ENCODE assay signal across 28 cellular contexts in the genomic region with DNA sequence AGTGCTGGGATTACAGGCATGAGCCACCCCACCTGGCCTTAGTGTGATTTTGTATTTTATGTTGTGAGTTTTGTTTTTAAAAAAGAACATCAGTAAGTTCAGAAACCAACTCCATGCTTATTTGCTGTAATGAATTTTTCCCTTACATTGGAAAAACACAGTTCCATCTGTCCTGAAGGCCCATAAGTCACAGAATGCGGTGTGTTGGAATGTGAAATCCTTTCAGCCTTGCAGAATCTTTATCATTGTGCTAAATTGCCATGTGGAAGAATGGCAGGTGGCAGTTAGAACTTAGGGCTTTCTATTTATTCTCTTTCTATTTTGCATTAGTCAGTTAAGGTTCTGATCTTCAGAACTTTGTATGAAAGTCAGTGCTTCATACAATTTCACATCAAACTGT. TPM values are rescaled to one million over a fixed set of nuclear protein-coding genes. Genes with fewer than 3 reads are reported as not detected.
DNase-seq lines count a peak whose midpoint lies in the region; ATAC-seq and TF ChIP-seq lines count a peak whose summit lies in the region.
"Had no signal": no experiment of that assay in that cellular context is flagged by ENCODE, and none has a peak within 500 bp of the region (broad histone marks: within the 10 kb centered on the region; RNA-seq: fewer than 3 reads in every experiment).

No MANE protein-coding gene starts in this region.

- H3K4me3 Mint-ChIP-seq in progenitor cell of endocrine pancreas (ENCODE audit: low read depth): no peak overlapping the region
- H3K4me3 Mint-ChIP-seq: activated CD4-positive, alpha-beta T cell treated with anti-CD3 and anti-CD28 coated beads, Interleukin-2, amount 10 ng/mL, durations not matched to agents 7 days and 5 days; activated naive CD8-positive, alpha-beta T cell treated with anti-CD3 and anti-CD28 coated beads, Interleukin-2, amount 10 ng/mL, durations not matched to agents 7 days and 5 days; activated T-cell treated with anti-CD3 and anti-CD28 coated beads, Interleukin-2, amount 50 U/mL, for 24 hours; CD4-positive, alpha-beta T cell; neural crest cell; T-cell had no signal

- TF ChIP-seq CTCF in left ventricle myocardium inferior (IDR thresholded peaks at IDR 0.05; ENCODE audit: borderline replicate concordance): no peak
- no peak for TF ChIP-seq CTCF in left lung (IDR thresholded peaks at IDR 0.05)
- TF ChIP-seq CTCF in progenitor cell of endocrine pancreas (IDR thresholded peaks at IDR 0.05; ENCODE audit: unreplicated experiment): no peak

- H3K4me3 ChIP-seq in left ventricle myocardium inferior (no peak overlapping the region), left lung (no peak overlapping the region)
- H3K4me3 ChIP-seq: ascending aorta, esophagus squamous epithelium, HAP-1, SJCRH30 had no signal

- H3K27ac ChIP-seq in left ventricle myocardium inferior (replicated peaks): peak overlapping the region; percentile 17
- peak overlapping the region; percentile 47 to 69 for H3K27ac ChIP-seq in left lung
- H3K27ac ChIP-seq: ascending aorta, esophagus squamous epithelium, parathyroid adenoma, SJCRH30 had no signal

- no peak for DNase-seq in left ventricle myocardium inferior
- DNase-seq in Right ventricle myocardium inferior (ENCODE audit: missing footprints): no peak
- DNase-seq in left lung: no peak
- DNase-seq in progenitor cell of endocrine pancreas (ENCODE audit: low spot score, unreplicated experiment): no peak
- no peak for DNase-seq in glomerular visceral epithelial cell (ENCODE audit: extremely low spot score)
- no peak for DNase-seq in stimulated activated CD4-positive, alpha-beta T cell treated with anti-CD3 and anti-CD28 coated beads, Interleukin-4, amount 100 ng/mL, for 1 hour
- DNase-seq: activated CD4-positive, alpha-beta T cell treated with anti-CD3 and anti-CD28 coated beads, Interleukin-2, amount 10 ng/mL, durations not matched to agents 7 days and 5 days; activated gamma-delta T cell treated with Interleukin-2 at 50 U/mL for 16 hours; activated naive CD8-positive, alpha-beta T cell treated with anti-CD3 and anti-CD28 coated beads, Interleukin-2, amount 10 ng/mL, durations not matched to agents 7 days and 5 days; activated T-cell treated with anti-CD3 and anti-CD28 coated beads, Interleukin-2, amount 50 U/mL, for 24 hours; AML-193; CD4-positive, alpha-beta T cell; central memory CD4-positive, alpha-beta T cell; esophagus squamous epithelium; foreskin melanocyte; GF-D8; Kasumi-1; mammary epithelial cell; MV-4-11; NCI-H146; SJCRH30; T-cell had no signal

- H3K4me1 Mint-ChIP-seq in progenitor cell of endocrine pancreas (ENCODE audit: low read depth): peaks cover 45% of the 10 kb centered on the region
- H3K4me1 Mint-ChIP-seq: activated CD4-positive, alpha-beta T cell treated with anti-CD3 and anti-CD28 coated beads, Interleukin-2, amount 10 ng/mL, durations not matched to agents 7 days and 5 days; activated naive CD8-positive, alpha-beta T cell treated with anti-CD3 and anti-CD28 coated beads, Interleukin-2, amount 10 ng/mL, durations not matched to agents 7 days and 5 days; T-cell had no signal

- H3K36me3 ChIP-seq in left ventricle myocardium inferior (no peaks in the 10 kb centered on the region), left lung (no peaks in the 10 kb centered on the region)
- H3K36me3 ChIP-seq: ascending aorta, esophagus squamous epithelium, HAP-1, SJCRH30 had no signal

- peaks cover 14% of the 10 kb centered on the region for H3K4me1 ChIP-seq in left ventricle myocardium inferior
- H3K4me1 ChIP-seq in left lung: peaks cover 6 to 21% of the 10 kb centered on the region in 2 donors
- H3K4me1 ChIP-seq: ascending aorta, parathyroid adenoma, SJCRH30 had no signal

- H3K27ac Mint-ChIP-seq in progenitor cell of endocrine pancreas: peak overlapping the region; percentile 89
- H3K27ac Mint-ChIP-seq: activated CD4-positive, alpha-beta T cell treated with anti-CD3 and anti-CD28 coated beads, Interleukin-2, amount 10 ng/mL, durations not matched to agents 7 days and 5 days; activated naive CD8-positive, alpha-beta T cell treated with anti-CD3 and anti-CD28 coated beads, Interleukin-2, amount 10 ng/mL, durations not matched to agents 7 days and 5 days; activated T-cell treated with anti-CD3 and anti-CD28 coated beads, Interleukin-2, amount 50 U/mL, for 24 hours; CD4-positive, alpha-beta T cell; T-cell had no signal

- intact Hi-C loops in left ventricle myocardium inferior (cut with micrococcal nuclease) (no loop called here), Right ventricle myocardium inferior (cut with DNase I) (no loop called here), left lung (cut with DNase I) (no loop called here)

- no peaks in the 10 kb centered on the region for H3K9me3 Mint-ChIP-seq in progenitor cell of endocrine pancreas (ENCODE audit: low read depth)
- H3K9me3 Mint-ChIP-seq: activated CD4-positive, alpha-beta T cell treated with anti-CD3 and anti-CD28 coated beads, Interleukin-2, amount 10 ng/mL, durations not matched to agents 7 days and 5 days; activated naive CD8-positive, alpha-beta T cell treated with anti-CD3 and anti-CD28 coated beads, Interleukin-2, amount 10 ng/mL, durations not matched to agents 7 days and 5 days; activated T-cell treated with anti-CD3 and anti-CD28 coated beads, Interleukin-2, amount 50 U/mL, for 24 hours; CD4-positive, alpha-beta T cell; neural crest cell; T-cell had no signal

- no peaks in the 10 kb centered on the region for H3K27me3 ChIP-seq in left ventricle myocardium inferior (ENCODE audit: low read depth)
- no peaks in the 10 kb centered on the region for H3K27me3 ChIP-seq in left lung
- H3K27me3 ChIP-seq: ascending aorta, esophagus squamous epithelium, SJCRH30 had no signal

- H3K36me3 Mint-ChIP-seq in progenitor cell of endocrine pancreas (ENCODE audit: insufficient read depth): peaks cover 8% of the 10 kb centered on the region
- H3K36me3 Mint-ChIP-seq: activated naive CD8-positive, alpha-beta T cell treated with anti-CD3 and anti-CD28 coated beads, Interleukin-2, amount 10 ng/mL, durations not matched to agents 7 days and 5 days; T-cell had no signal

- H3K27me3 Mint-ChIP-seq in progenitor cell of endocrine pancreas: no peaks in the 10 kb centered on the region
- H3K27me3 Mint-ChIP-seq: activated naive CD8-positive, alpha-beta T cell treated with anti-CD3 and anti-CD28 coated beads, Interleukin-2, amount 10 ng/mL, durations not matched to agents 7 days and 5 days; CD4-positive, alpha-beta T cell had no signal

- ATAC-seq in Right ventricle myocardium inferior (no peak), left lung (no peak), HG02588 (IDR thresholded peaks at IDR 0.05; ENCODE audit: unreplicated experiment) (no peak)
- no peak for ATAC-seq in activated CD4-positive, CD25-positive, alpha-beta regulatory T cell treated with anti-CD3 and anti-CD28 coated beads, Interleukin-2, amount 50 U/mL, for 24 hours
- ATAC-seq: T-cell had no signal

- H3K9me3 ChIP-seq in left ventricle myocardium inferior (replicated peaks) (no peaks in the 10 kb centered on the region), left lung (no peaks in the 10 kb centered on the region)
- H3K9me3 ChIP-seq: ascending aorta, esophagus squamous epithelium, HAP-1, SJCRH30 had no signal

RNA-seq across cellular contexts. Expression of a gene that starts 52.6 kb away (rescaled TPM):
- total RNA-seq in left ventricle myocardium inferior (45.8 TPM), Right ventricle myocardium inferior (55.9 TPM), left lung (100 to 1,000 TPM; 109 to 159 TPM), progenitor cell of endocrine pancreas (152 and 162 TPM in 2 replicates)
